ENCODE assay signal across 24 cellular contexts in the genomic region with DNA sequence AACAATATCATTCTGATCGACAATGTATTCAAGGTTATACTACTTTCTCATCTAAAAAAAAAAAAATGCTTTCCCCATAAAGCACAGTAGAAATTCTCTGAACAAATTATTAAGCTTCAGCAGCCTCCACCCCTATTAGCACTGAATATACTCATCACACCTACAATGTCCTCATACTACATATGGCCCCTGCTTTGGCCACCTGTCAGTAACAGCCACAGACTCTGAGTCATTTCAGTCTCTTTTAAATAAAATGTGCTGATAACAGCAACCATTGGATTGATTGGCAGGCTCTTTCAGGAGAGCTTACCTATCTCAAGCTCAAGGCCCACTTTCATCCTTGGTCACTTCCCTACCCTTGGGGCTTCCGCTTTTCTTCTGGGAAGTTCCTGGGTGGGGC.
DNase-seq lines count a peak whose midpoint lies in the region; ATAC-seq, FAIRE-seq and TF ChIP-seq lines count a peak whose summit lies in the region.
"Had no signal": no experiment of that assay in that cellular context is flagged by ENCODE, and none has a peak within 500 bp of the region (broad histone marks: within the 10 kb centered on the region; RNA-seq: fewer than 3 reads in every experiment).

No MANE protein-coding gene starts in this region.

- intact Hi-C loops in CD4-positive, alpha-beta T cell (cut with DNase I, micrococcal nuclease), result no loop called here
- intact Hi-C loops in lower leg skin (cut with DNase I; ENCODE audit: low total_unique reads), result no loop called here

- H3K36me3 ChIP-seq in small intestine (ENCODE audit: control insufficient read depth in 2 of 2, insufficient read depth in 2 of 2, low read length in 2 of 2), result no peaks in the 10 kb centered on the region
- no peaks in the 10 kb centered on the region for H3K36me3 ChIP-seq in tibial nerve
- H3K36me3 ChIP-seq: Peyer's patch, SJSA1 had no signal

- H3K9me3 ChIP-seq in small intestine (ENCODE audit: control insufficient read depth, low read depth) (no peaks in the 10 kb centered on the region), tibial nerve (no peaks in the 10 kb centered on the region)
- no peaks in the 10 kb centered on the region for H3K9me3 ChIP-seq in CD4-positive, alpha-beta T cell (ENCODE audit: control insufficient read depth, low read length)
- H3K9me3 ChIP-seq: Peyer's patch, SJSA1 had no signal

- TF ChIP-seq EP300 in tibial nerve (IDR thresholded peaks at IDR 0.05), result no peak

- H3K9me3 Mint-ChIP-seq in CD4-positive, alpha-beta T cell, result no peaks in the 10 kb centered on the region

- no peak overlapping the region for H3K4me3 ChIP-seq in small intestine (ENCODE audit: low read depth in 1 of 2, low read length in 2 of 2)
- no peak overlapping the region for H3K4me3 ChIP-seq in tibial nerve
- H3K4me3 ChIP-seq in lower leg skin (ENCODE audit: low read depth, poor library complexity, severe bottlenecking), result no peak overlapping the region
- H3K4me3 ChIP-seq: Peyer's patch, SJSA1 had no signal

- POLR2A ChIA-PET in CD4-positive, alpha-beta T cell (lab: Charles Lee), result no interaction called here

- no peaks in the 10 kb centered on the region for H3K4me1 ChIP-seq in small intestine (ENCODE audit: control insufficient read depth in 2 of 2, insufficient read depth in 1 of 2, low read depth in 1 of 2, low read length in 1 of 2)
- H3K4me1 ChIP-seq in tibial nerve, result no peaks in the 10 kb centered on the region
- H3K4me1 ChIP-seq: Peyer's patch, SJSA1 had no signal

- H3K27ac Mint-ChIP-seq in CD4-positive, alpha-beta T cell, result no peak overlapping the region
- H3K27ac Mint-ChIP-seq: B cell, IgD-negative memory B cell, T-helper 17 cell had no signal

- no peaks in the 10 kb centered on the region for H3K36me3 Mint-ChIP-seq in CD4-positive, alpha-beta T cell (ENCODE audit: low read depth)
- H3K36me3 Mint-ChIP-seq: IgD-negative memory B cell had no signal

- ATAC-seq in HG03354 (IDR thresholded peaks at IDR 0.05; ENCODE audit: poor library complexity, severe bottlenecking, unreplicated experiment), result peak; percentile 54
- ATAC-seq in CD4-positive, alpha-beta T cell (ENCODE audit: poor library complexity), result no peak
- ATAC-seq: T-helper 17 cell had no signal

- H3K27ac ChIP-seq in small intestine (ENCODE audit: low read depth in 1 of 2, low read length in 1 of 2) (no peak overlapping the region), tibial nerve (no peak overlapping the region)
- H3K27ac ChIP-seq in CD4-positive, alpha-beta T cell (ENCODE audit: low read depth, low read length), result no peak overlapping the region
- H3K27ac ChIP-seq: Peyer's patch, SJSA1 had no signal

- peak; percentile 22 for DNase-seq in NCI-H2171 treated with DMSO at 0.1 percent for 48 hours (lab: John Stamatoyannopoulos, UW)
- no peak for DNase-seq in NCI-H2171 (lab: John Stamatoyannopoulos, UW)
- peak; percentile 60 for DNase-seq in OCI-M1 (lab: John Stamatoyannopoulos, UW)
- peak; percentile 9 for DNase-seq in small intestine
- no peak for DNase-seq in CD4-positive, alpha-beta T cell
- DNase-seq in tibial nerve (ENCODE audit: low spot score in 2 of 2), result no peak
- DNase-seq in lower leg skin (ENCODE audit: low spot score in 2 of 2), result no peak
- DNase-seq: 8988T, COR-L47, DMS153, EL, GOT3, Karpas-422, NCI-H1105 treated with DMSO at 0.1 percent for 48 hours, NCI-H187, NCI-H2107, NCI-H345, Peyer's patch, T-helper 17 cell had no signal

- WGBS in small intestine, 3 donors, result 84 to 93% (median 91%) methylated on average over 2 of the region's 2 CpGs
- 96 to 98% methylated on average over 2 of the region's 2 CpGs for WGBS in tibial nerve, 2 donors
- WGBS in lower leg skin, 2 donors, result 92 to 94% methylated on average over 2 of the region's 2 CpGs

- H3K27me3 Mint-ChIP-seq in CD4-positive, alpha-beta T cell, result no peaks in the 10 kb centered on the region
- H3K27me3 Mint-ChIP-seq: B cell, IgD-negative memory B cell had no signal

- CTCF ChIA-PET in CD4-positive, alpha-beta T cell (lab: Charles Lee), result no interaction called here

- no peak for FAIRE-seq in small intestine (lab: Jason Lieb, UNC)
- FAIRE-seq: GM12892 had no signal

- H3K27me3 ChIP-seq in small intestine (ENCODE audit: control insufficient read depth in 2 of 2, insufficient read depth in 2 of 2, low read length in 2 of 2), result no peaks in the 10 kb centered on the region
- no peaks in the 10 kb centered on the region for H3K27me3 ChIP-seq in CD4-positive, alpha-beta T cell (ENCODE audit: control insufficient read depth, insufficient read depth, low read length)
- H3K27me3 ChIP-seq in tibial nerve, result no peaks in the 10 kb centered on the region
- H3K27me3 ChIP-seq: Peyer's patch, SJSA1 had no signal

- TF ChIP-seq POLR2A in tibial nerve (IDR thresholded peaks at IDR 0.05) (no peak), lower leg skin (IDR thresholded peaks at IDR 0.05) (no peak)

- no peak for TF ChIP-seq CTCF in CD4-positive, alpha-beta T cell (IDR thresholded peaks at IDR 0.05)
- TF ChIP-seq CTCF in tibial nerve (IDR thresholded peaks at IDR 0.05), result no peak
- TF ChIP-seq CTCF in lower leg skin (IDR thresholded peaks at IDR 0.05), result no peak

- no peak overlapping the region for H3K4me3 Mint-ChIP-seq in CD4-positive, alpha-beta T cell
- H3K4me3 Mint-ChIP-seq: B cell, IgD-negative memory B cell, T-helper 17 cell had no signal

- no peaks in the 10 kb centered on the region for H3K4me1 Mint-ChIP-seq in CD4-positive, alpha-beta T cell (ENCODE audit: low read depth)
- H3K4me1 Mint-ChIP-seq: B cell, IgD-negative memory B cell, T-helper 17 cell had no signal

Comparison
In these comparisons a context has a peak if more than half of its experiments do, and no peak if none do; other contexts are left out.
1. DNase-seq: peak in NCI-H2171 treated with DMSO at 0.1 percent for 48 hours (single experiment), OCI-M1 (single experiment) and small intestine (single experiment); none in NCI-H2171 (single experiment), CD4-positive, alpha-beta T cell (0 of 10), tibial nerve (0 of 2) and lower leg skin (0 of 2).